1 cellular context compared by ENCODE assay signal in the genomic region with DNA sequence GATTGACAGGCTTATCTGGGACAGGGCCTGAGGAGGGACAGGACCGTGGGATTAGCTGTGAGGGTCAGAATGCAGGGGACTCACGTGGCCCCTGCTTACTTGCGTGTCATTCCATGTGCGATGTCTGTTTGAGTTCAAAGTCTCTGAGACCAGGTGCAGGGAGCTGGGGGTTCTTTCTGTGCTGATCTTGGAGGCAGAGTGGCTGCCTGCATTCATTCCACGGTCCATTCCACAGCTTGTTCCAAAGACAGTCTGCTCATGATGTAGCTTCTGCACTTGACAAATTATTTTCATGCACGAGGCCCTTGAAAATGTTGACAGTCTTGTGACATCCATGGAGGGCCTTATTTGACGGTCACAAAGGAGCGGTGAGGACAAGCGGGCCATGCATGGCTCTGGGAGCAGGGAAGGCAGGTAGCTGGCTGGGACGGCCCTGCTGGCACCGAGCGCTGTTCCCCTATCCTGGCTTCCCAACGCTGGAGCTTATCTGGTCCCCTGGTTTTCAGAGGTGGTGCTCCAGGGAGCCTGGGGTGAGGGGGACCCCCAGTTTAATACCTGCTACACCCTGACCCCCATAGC.
TF ChIP-seq lines count a peak whose summit lies in the region.

No MANE protein-coding gene starts in this region.

TF ChIP-seq in HepG2, 621 proteins besides CTCF, POLR2A, EP300 and RAD21 (continued from another document and continues in another):
- 0 out of 2 replicates have a peak, but pooled peaks have one; percentile 69 for TF ChIP-seq ATF6 (CRISPR knock-in tag; conservative IDR thresholded peaks at IDR 0.05)
- no peak for TF ChIP-seq PHF5A (CRISPR knock-in tag; IDR thresholded peaks at IDR 0.05; ENCODE audit: low read depth, unreplicated experiment)
- TF ChIP-seq ZFP82 (CRISPR knock-in tag; IDR thresholded peaks at IDR 0.05; ENCODE audit: borderline replicate concordance) = peak; percentile 12; the same call in 1 of the 2 replicates
- peak; percentile 71; the same call in 1 of the 2 replicates for TF ChIP-seq ZNF256 (CRISPR knock-in tag; conservative IDR thresholded peaks at IDR 0.05)
- TF ChIP-seq SP4 (CRISPR knock-in tag; IDR thresholded peaks at IDR 0.05) = no peak
- peak; percentile 85; the same call in 1 of the 2 replicates for TF ChIP-seq DR1 (CRISPR knock-in tag; IDR thresholded peaks at IDR 0.05)
- no peak for TF ChIP-seq REXO4 (CRISPR knock-in tag; IDR thresholded peaks at IDR 0.05; ENCODE audit: borderline replicate concordance)
- peak; percentile 86; the same call in 1 of the 2 replicates for TF ChIP-seq ZSCAN22 (CRISPR knock-in tag; IDR thresholded peaks at IDR 0.05)
- TF ChIP-seq SCMH1 (CRISPR knock-in tag; IDR thresholded peaks at IDR 0.05; ENCODE audit: borderline replicate concordance) = no peak
- TF ChIP-seq BRCA1 (CRISPR knock-in tag; IDR thresholded peaks at IDR 0.05) = peak; percentile 89; the same call in 1 of the 2 replicates
- TF ChIP-seq ZFAT (CRISPR knock-in tag; conservative IDR thresholded peaks at IDR 0.05) = 0 out of 2 replicates have a peak, but pooled peaks have one; percentile 31
- no peak for TF ChIP-seq ZSCAN12 (CRISPR knock-in tag; IDR thresholded peaks at IDR 0.05)
- TF ChIP-seq KLF15 (CRISPR knock-in tag; IDR thresholded peaks at IDR 0.05; ENCODE audit: borderline replicate concordance) = 0 out of 2 replicates have a peak, but pooled peaks have one; percentile 60
- TF ChIP-seq ZFP37 (CRISPR knock-in tag; IDR thresholded peaks at IDR 0.05; ENCODE audit: borderline replicate concordance) = 0 out of 2 replicates have a peak, but pooled peaks have one; percentile 74
- no peak; the same call in 1 of the 2 replicates for TF ChIP-seq AKAP8 (CRISPR knock-in tag; IDR thresholded peaks at IDR 0.05)
- peak; percentile 77 for TF ChIP-seq JUN (CRISPR knock-in tag; IDR thresholded peaks at IDR 0.05)
- no peak for TF ChIP-seq ATM (IDR thresholded peaks at IDR 0.05; ENCODE audit: borderline replicate concordance)
- no peak for TF ChIP-seq SOX6 (IDR thresholded peaks at IDR 0.05)
- TF ChIP-seq SOX6 (CRISPR knock-in tag; IDR thresholded peaks at IDR 0.05) = peak; percentile 87
- peak; percentile 98 for TF ChIP-seq TFE3 (CRISPR knock-in tag; IDR thresholded peaks at IDR 0.05)
- TF ChIP-seq, protein P1, sequence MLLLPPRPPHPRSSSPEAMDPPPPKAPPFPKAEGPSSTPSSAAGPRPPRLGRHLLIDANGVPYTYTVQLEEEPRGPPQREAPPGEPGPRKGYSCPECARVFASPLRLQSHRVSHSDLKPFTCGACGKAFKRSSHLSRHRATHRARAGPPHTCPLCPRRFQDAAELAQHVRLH (CRISPR knock-in tag; IDR thresholded peaks at IDR 0.05; ENCODE audit: borderline replicate concordance, low read depth) = peak; percentile 84; the same call in 1 of the 2 replicates
- peak; percentile 82; the same call in 1 of the 2 replicates for TF ChIP-seq YEATS2 (CRISPR knock-in tag; IDR thresholded peaks at IDR 0.05; ENCODE audit: borderline replicate concordance)
- peak; percentile 57 for TF ChIP-seq SIX4 (CRISPR knock-in tag; IDR thresholded peaks at IDR 0.05)
- peak; percentile 83 for TF ChIP-seq ZNF12 (CRISPR knock-in tag; IDR thresholded peaks at IDR 0.05)
- no peak for TF ChIP-seq ARNT (IDR thresholded peaks at IDR 0.05)
- TF ChIP-seq GPBP1L1 (CRISPR knock-in tag; IDR thresholded peaks at IDR 0.05) = no peak
- TF ChIP-seq PLSCR1 (CRISPR knock-in tag; IDR thresholded peaks at IDR 0.05; ENCODE audit: borderline replicate concordance) = no peak
- peak; percentile 84 for TF ChIP-seq ZNF609 (CRISPR knock-in tag; IDR thresholded peaks at IDR 0.05; ENCODE audit: borderline replicate concordance)
- TF ChIP-seq, protein P2, sequence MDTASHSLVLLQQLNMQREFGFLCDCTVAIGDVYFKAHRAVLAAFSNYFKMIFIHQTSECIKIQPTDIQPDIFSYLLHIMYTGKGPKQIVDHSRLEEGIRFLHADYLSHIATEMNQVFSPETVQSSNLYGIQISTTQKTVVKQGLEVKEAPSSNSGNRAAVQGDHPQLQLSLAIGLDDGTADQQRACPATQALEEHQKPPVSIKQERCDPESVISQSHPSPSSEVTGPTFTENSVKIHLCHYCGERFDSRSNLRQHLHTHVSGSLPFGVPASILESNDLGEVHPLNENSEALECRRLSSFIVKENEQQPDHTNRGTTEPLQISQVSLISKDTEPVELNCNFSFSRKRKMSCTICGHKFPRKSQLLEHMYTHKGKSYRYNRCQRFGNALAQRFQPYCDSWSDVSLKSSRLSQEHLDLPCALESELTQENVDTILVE (CRISPR knock-in tag; IDR thresholded peaks at IDR 0.05) = peak; percentile 90
- TF ChIP-seq HCFC1 (IDR thresholded peaks at IDR 0.05; ENCODE audit: low read depth, low read length) = no peak
- TF ChIP-seq RCOR2 (CRISPR knock-in tag; IDR thresholded peaks at IDR 0.05) = peak; percentile 80
- 0 out of 2 replicates have a peak, but pooled peaks have one; percentile 83 for TF ChIP-seq ZNF513 (CRISPR knock-in tag; conservative IDR thresholded peaks at IDR 0.05)
- TF ChIP-seq ZNF572 (CRISPR knock-in tag; IDR thresholded peaks at IDR 0.05) = no peak
- no peak for TF ChIP-seq SSRP1 (CRISPR knock-in tag; IDR thresholded peaks at IDR 0.05)
- TF ChIP-seq ZNF788 (CRISPR knock-in tag; IDR thresholded peaks at IDR 0.05; ENCODE audit: borderline replicate concordance) = peak; percentile 60; the same call in 1 of the 2 replicates
- TF ChIP-seq ZNF350 (CRISPR knock-in tag; IDR thresholded peaks at IDR 0.05; ENCODE audit: borderline replicate concordance, low read depth) = peak; percentile 78
- no peak for TF ChIP-seq GLI4 (CRISPR knock-in tag; IDR thresholded peaks at IDR 0.05; ENCODE audit: borderline replicate concordance)
- peak; percentile 75 for TF ChIP-seq CBFB (CRISPR knock-in tag; IDR thresholded peaks at IDR 0.05)
- peak; percentile 65 for TF ChIP-seq SALL2 (CRISPR knock-in tag; IDR thresholded peaks at IDR 0.05)
- peak; percentile 90; the same call in 1 of the 2 replicates for TF ChIP-seq HOXD1 (CRISPR knock-in tag; IDR thresholded peaks at IDR 0.05)
- no peak for TF ChIP-seq MZF1 (CRISPR knock-in tag; IDR thresholded peaks at IDR 0.05; ENCODE audit: borderline replicate concordance)
- TF ChIP-seq TAF1 (CRISPR knock-in tag; IDR thresholded peaks at IDR 0.05) = peak; percentile 63; the same call in 1 of the 2 replicates
- TF ChIP-seq NR2C2 (CRISPR knock-in tag; IDR thresholded peaks at IDR 0.05; ENCODE audit: borderline replicate concordance) = peak; percentile 70
- TF ChIP-seq GATAD1 (CRISPR knock-in tag; IDR thresholded peaks at IDR 0.05) = peak; percentile 76
- peak; percentile 57 for TF ChIP-seq ZFY (CRISPR knock-in tag; IDR thresholded peaks at IDR 0.05)
- TF ChIP-seq EED (CRISPR knock-in tag; IDR thresholded peaks at IDR 0.05) = no peak
- peak; percentile 88; the same call in 1 of the 2 replicates for TF ChIP-seq ZNF878 (CRISPR knock-in tag; IDR thresholded peaks at IDR 0.05)
- TF ChIP-seq ZNF558 (CRISPR knock-in tag; IDR thresholded peaks at IDR 0.05; ENCODE audit: borderline replicate concordance) = peak; percentile 75; the same call in 1 of the 2 replicates
- TF ChIP-seq SMARCE1 (IDR thresholded peaks at IDR 0.05; ENCODE audit: borderline replicate concordance) = no peak
- no peak for TF ChIP-seq ZNF616 (CRISPR knock-in tag; IDR thresholded peaks at IDR 0.05; ENCODE audit: low read depth)
- no peak for TF ChIP-seq ZNF383 (CRISPR knock-in tag; IDR thresholded peaks at IDR 0.05; ENCODE audit: borderline replicate concordance)
- TF ChIP-seq ZNF484 (CRISPR knock-in tag; IDR thresholded peaks at IDR 0.05; ENCODE audit: borderline replicate concordance, low read depth) = peak; percentile 72; the same call in 1 of the 2 replicates
- TF ChIP-seq NFKB2 (CRISPR knock-in tag; IDR thresholded peaks at IDR 0.05; ENCODE audit: borderline replicate concordance) = peak; percentile 46; the same call in 1 of the 2 replicates
- TF ChIP-seq MEIS2 (CRISPR knock-in tag; IDR thresholded peaks at IDR 0.05) = peak; percentile 96
- peak; percentile 70 for TF ChIP-seq SOX13 (IDR thresholded peaks at IDR 0.05)
- TF ChIP-seq SOX13 (CRISPR knock-in tag; conservative IDR thresholded peaks at IDR 0.05 in 1 of 2, IDR thresholded peaks at IDR 0.05 in 1 of 2) = peak in 1 of 2 experiments; percentile 88; a peak in 2 of 4 replicates
- TF ChIP-seq ZSCAN9 (CRISPR knock-in tag; IDR thresholded peaks at IDR 0.05; ENCODE audit: borderline replicate concordance) = peak; percentile 98
- TF ChIP-seq SUZ12 (IDR thresholded peaks at IDR 0.05; ENCODE audit: low read depth, low read length) = no peak
